Comparison of ENCODE assay signal across 11 cellular contexts in the genomic region with DNA sequence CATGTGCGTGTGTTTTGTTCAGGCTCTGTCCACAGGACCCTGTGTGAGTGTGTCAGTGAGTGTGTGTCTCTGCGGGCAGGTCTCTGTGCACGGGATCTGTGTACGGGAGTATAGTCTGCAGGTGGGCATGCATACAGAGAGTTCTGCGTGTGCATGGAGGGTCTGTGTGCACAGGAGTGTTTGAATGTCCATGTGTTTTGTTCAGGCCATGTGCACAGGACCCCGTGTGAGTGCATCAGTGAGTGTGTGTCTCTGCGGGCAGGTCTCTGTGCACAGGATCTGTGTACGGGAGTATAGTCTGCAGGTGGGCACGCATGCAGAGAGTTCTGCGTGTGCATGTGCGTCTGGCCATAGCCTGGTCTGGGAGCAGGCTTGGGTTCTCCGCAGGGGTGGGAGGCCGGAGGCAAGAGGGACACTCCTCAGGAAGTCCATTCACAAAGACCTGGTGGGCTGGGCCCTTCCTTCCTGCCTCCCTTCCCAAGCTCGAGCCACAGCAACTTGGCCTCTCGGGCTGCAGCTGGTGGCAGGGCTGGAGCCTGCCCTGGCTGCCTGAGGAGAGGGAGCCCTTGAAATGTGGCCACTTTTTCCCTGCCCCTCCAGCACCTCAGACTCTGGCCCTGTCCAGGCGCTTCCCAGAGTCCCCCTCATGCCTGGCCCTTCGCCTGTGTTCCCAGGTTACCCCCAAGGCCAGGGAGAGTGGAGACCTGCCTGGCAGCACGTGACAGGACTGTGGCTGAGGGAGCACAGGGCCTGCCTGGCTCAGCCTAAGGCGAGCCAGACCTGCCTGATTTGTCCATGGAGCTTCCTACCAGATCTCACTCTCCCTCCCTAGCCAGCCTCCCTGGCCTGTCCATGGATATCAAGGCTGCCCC. TPM values are rescaled to one million over a fixed set of nuclear protein-coding genes. Genes with fewer than 3 reads are reported as not detected.
A peak's percentile ranks its signal among the peaks of the same experiment; 100 is the strongest.
DNase-seq lines count a peak whose midpoint lies in the region; ATAC-seq and TF ChIP-seq lines count a peak whose summit lies in the region.
"Had no signal": no experiment of that assay in that cellular context is flagged by ENCODE, and none has a peak within 500 bp of the region (broad histone marks: within the 10 kb centered on the region; RNA-seq: fewer than 3 reads in every experiment).

No MANE protein-coding gene starts in this region.

- no peaks in the 10 kb centered on the region for H3K27me3 ChIP-seq in right cardiac atrium (ENCODE audit: control insufficient read depth, insufficient read depth)
- H3K27me3 ChIP-seq in subcutaneous abdominal adipose tissue (ENCODE audit: control insufficient read depth in 5 of 5, insufficient read depth in 4 of 5, low read length in 5 of 5): no peaks in the 10 kb centered on the region
- H3K27me3 ChIP-seq in CD4-positive, alpha-beta T cell (ENCODE audit: control insufficient read depth, insufficient read depth, low read length): no peaks in the 10 kb centered on the region
- H3K27me3 ChIP-seq: dorsolateral prefrontal cortex had no signal

- peaks cover 0 to 28% (median 27%) of the 10 kb centered on the region in 5 donors for H3K36me3 ChIP-seq in subcutaneous abdominal adipose tissue (ENCODE audit: control insufficient read depth in 5 of 5, insufficient read depth in 5 of 5, low read length in 5 of 5)

- POLR2A ChIA-PET in HEK293T (lab: Yijun Ruan, JAX): interaction anchor here (2.1 kb wide), 1 partner anchor 28 kb away, joined by 8 read pairs; a partner anchor contains a TSS
- POLR2A ChIA-PET in CD4-positive, alpha-beta T cell (lab: Charles Lee): no interaction called here

- ATAC-seq in right cardiac atrium: peak; percentile 83 to 93
- ATAC-seq in CD4-positive, alpha-beta T cell (ENCODE audit: poor library complexity): no peak

- H3K4me1 Mint-ChIP-seq in chondrocyte (ENCODE audit: low read depth): no peaks in the 10 kb centered on the region
- peaks cover 1% of the 10 kb centered on the region for H3K4me1 Mint-ChIP-seq in T-helper 2 cell treated with Interferon-gamma antibody and Interleukin-4, amounts not matched to agents 5 μg/mL and 100 μg/mL, for 36 hours (ENCODE audit: low read depth)
- H3K4me1 Mint-ChIP-seq in CD4-positive, alpha-beta T cell (ENCODE audit: low read depth): peaks cover 3% of the 10 kb centered on the region

- H3K9ac ChIP-seq in subcutaneous abdominal adipose tissue (ENCODE audit: low read length in 5 of 5): peak overlapping the region in 1 of 5 donors; percentile 61

- no peaks in the 10 kb centered on the region for H3K36me3 Mint-ChIP-seq in chondrocyte (ENCODE audit: low read depth)
- H3K36me3 Mint-ChIP-seq in T-helper 2 cell treated with Interferon-gamma antibody and Interleukin-4, amounts not matched to agents 5 μg/mL and 100 μg/mL, for 36 hours (ENCODE audit: low read depth): no peaks in the 10 kb centered on the region
- H3K36me3 Mint-ChIP-seq in CD4-positive, alpha-beta T cell (ENCODE audit: low read depth): no peaks in the 10 kb centered on the region

- peak; percentile 67 for DNase-seq in chondrocyte (ENCODE audit: low spot score)
- DNase-seq in right cardiac atrium: peak; percentile 72 to 82 (median 79)
- DNase-seq in T-helper 2 cell treated with Interferon-gamma antibody and Interleukin-4, amounts not matched to agents 5 μg/mL and 100 μg/mL, for 36 hours (ENCODE audit: low spot score): no peak
- DNase-seq in HEK293T (ENCODE audit: extremely low spot score): no peak
- DNase-seq in CD4-positive, alpha-beta T cell: no peak
- DNase-seq: dorsolateral prefrontal cortex; occipital lobe; stimulated activated CD4-positive, alpha-beta T cell treated with anti-CD3 and anti-CD28 coated beads, Interleukin-2, amount 100 ng/mL, for 48 hours had no signal

- no peak for TF ChIP-seq CTCF in chondrocyte (IDR thresholded peaks at IDR 0.05)
- TF ChIP-seq CTCF in CD4-positive, alpha-beta T cell (IDR thresholded peaks at IDR 0.05): no peak

- H3K9me3 Mint-ChIP-seq in chondrocyte (ENCODE audit: low read depth): no peaks in the 10 kb centered on the region
- H3K9me3 Mint-ChIP-seq in T-helper 2 cell treated with Interferon-gamma antibody and Interleukin-4, amounts not matched to agents 5 μg/mL and 100 μg/mL, for 36 hours: no peaks in the 10 kb centered on the region
- H3K9me3 Mint-ChIP-seq in CD4-positive, alpha-beta T cell: no peaks in the 10 kb centered on the region

- WGBS in right cardiac atrium: 64% methylated on average over 19 of the region's 19 CpGs

- CTCF ChIA-PET in HEK293T (lab: Yijun Ruan, JAX): no interaction called here
- CTCF ChIA-PET in CD4-positive, alpha-beta T cell (lab: Charles Lee): no interaction called here

- H3K27ac ChIP-seq in right cardiac atrium (ENCODE audit: low read length): peak overlapping the region; percentile 7
- H3K27ac ChIP-seq in subcutaneous abdominal adipose tissue (ENCODE audit: low read depth, low read length): peak overlapping the region; percentile 55
- H3K27ac ChIP-seq in CD4-positive, alpha-beta T cell (ENCODE audit: low read depth, low read length): no peak overlapping the region

- intact Hi-C loops in right cardiac atrium (cut with DNase I): no loop called here
- intact Hi-C loops in CD4-positive, alpha-beta T cell (cut with DNase I, micrococcal nuclease): no loop called here

- H3K27me3 Mint-ChIP-seq in chondrocyte (ENCODE audit: low read depth): peaks cover 1% of the 10 kb centered on the region
- H3K27me3 Mint-ChIP-seq in T-helper 2 cell treated with Interferon-gamma antibody and Interleukin-4, amounts not matched to agents 5 μg/mL and 100 μg/mL, for 36 hours (ENCODE audit: low read depth): peaks cover 14% of the 10 kb centered on the region
- H3K27me3 Mint-ChIP-seq in CD4-positive, alpha-beta T cell: peaks cover 7% of the 10 kb centered on the region

- H3K4me1 ChIP-seq in right cardiac atrium (ENCODE audit: control insufficient read depth, insufficient read depth, low read length) (no peaks in the 10 kb centered on the region), subcutaneous abdominal adipose tissue (ENCODE audit: control insufficient read depth in 5 of 5, insufficient read depth in 5 of 5, low read length in 5 of 5) (peaks cover 9 to 70% (median 37%) of the 10 kb centered on the region in 5 donors)

- no peak overlapping the region for H3K4me3 ChIP-seq in right cardiac atrium (ENCODE audit: low read length)
- peak overlapping the region in 2 of 5 donors; percentile 7 to 30 for H3K4me3 ChIP-seq in subcutaneous abdominal adipose tissue (ENCODE audit: low read depth in 1 of 5, low read length in 5 of 5)
- H3K4me3 ChIP-seq: dorsolateral prefrontal cortex had no signal

- no peaks in the 10 kb centered on the region for H3K9me3 ChIP-seq in right cardiac atrium (ENCODE audit: control insufficient read depth, low read length)
- H3K9me3 ChIP-seq in subcutaneous abdominal adipose tissue (ENCODE audit: control insufficient read depth in 5 of 5, low read length in 5 of 5): no peaks in the 10 kb centered on the region
- no peaks in the 10 kb centered on the region for H3K9me3 ChIP-seq in CD4-positive, alpha-beta T cell (ENCODE audit: control insufficient read depth, low read length)

- H3K27ac Mint-ChIP-seq in chondrocyte (ENCODE audit: unreplicated experiment): no peak overlapping the region
- no peak overlapping the region for H3K27ac Mint-ChIP-seq in T-helper 2 cell treated with Interferon-gamma antibody and Interleukin-4, amounts not matched to agents 5 μg/mL and 100 μg/mL, for 36 hours
- no peak overlapping the region for H3K27ac Mint-ChIP-seq in CD4-positive, alpha-beta T cell

- no peak overlapping the region for H3K4me3 Mint-ChIP-seq in chondrocyte (ENCODE audit: unreplicated experiment)
- H3K4me3 Mint-ChIP-seq in T-helper 2 cell treated with Interferon-gamma antibody and Interleukin-4, amounts not matched to agents 5 μg/mL and 100 μg/mL, for 36 hours: no peak overlapping the region
- no peak overlapping the region for H3K4me3 Mint-ChIP-seq in CD4-positive, alpha-beta T cell

TF ChIP-seq in HEK293T, 16 proteins besides CTCF, POLR2A, EP300 and RAD21:
- TF ChIP-seq ELF4 (IDR thresholded peaks at IDR 0.05): no peak
- TF ChIP-seq CTBP1 (IDR thresholded peaks at IDR 0.05; ENCODE audit: borderline replicate concordance): no peak
- no peak for TF ChIP-seq FOXK2 (IDR thresholded peaks at IDR 0.05)
- TF ChIP-seq NFRKB (IDR thresholded peaks at IDR 0.05): no peak
- no peak for TF ChIP-seq LEF1 (IDR thresholded peaks at IDR 0.05; ENCODE audit: borderline replicate concordance)
- TF ChIP-seq HDGF (IDR thresholded peaks at IDR 0.05; ENCODE audit: borderline replicate concordance): no peak
TF ChIP-seq in HEK293T: peak in this region for 0.

RNA-seq across cellular contexts. Expression of a gene that starts 6.8 kb away (rescaled TPM):
- total RNA-seq in chondrocyte (0.10 to 0.26 TPM in 2 of 3 replicates, not detected in the other), right cardiac atrium (10 to 100 TPM in 1 of 4 donors, 1 to 10 TPM in 3; 6.1 to 13.0 (median 7.1) TPM)
- polyA plus RNA-seq in right cardiac atrium: 8.9 TPM
- under 1 TPM in 1 of 2 experiments, not detected in 1; 0.08 TPM for total RNA-seq in CD4-positive, alpha-beta T cell

RNA-seq across cellular contexts. Expression of a gene that starts 26.9 kb away (rescaled TPM):
- 0.08 TPM in 1 of 3 replicates, not detected in the others for total RNA-seq in chondrocyte
- total RNA-seq in right cardiac atrium: 10 to 100 TPM in 1 of 4 donors, 1 to 10 TPM in 3; 6.7 to 12.3 (median 8.8) TPM
- polyA plus RNA-seq in right cardiac atrium: 4.2 TPM
- under 1 TPM; 0.08 to 0.11 TPM for total RNA-seq in CD4-positive, alpha-beta T cell
- total RNA-seq: glomerular endothelial cell had no signal

RNA-seq across cellular contexts. Expression of a gene that starts 28.3 kb away (rescaled TPM):
- total RNA-seq in chondrocyte: 23.5 to 30.4 TPM (median 26.7 TPM) in 3 replicates
- total RNA-seq in right cardiac atrium: 10 to 100 TPM; 11.7 to 13.7 (median 12.1) TPM
- 12.6 TPM for polyA plus RNA-seq in right cardiac atrium
- 10 to 100 TPM; 11.2 to 11.6 TPM for total RNA-seq in CD4-positive, alpha-beta T cell

RNA-seq across cellular contexts. Expression of a gene that starts 42.0 kb away (rescaled TPM):
- total RNA-seq in chondrocyte (0.12 to 0.60 TPM in 2 of 3 replicates, not detected in the other), right cardiac atrium (under 1 TPM in 1 of 4 donors, not detected in 3; 0.50 TPM)
- polyA plus RNA-seq in right cardiac atrium: 0.07 TPM
- not detected for total RNA-seq in CD4-positive, alpha-beta T cell
- total RNA-seq: glomerular endothelial cell, liver had no signal
- polyA plus RNA-seq: liver had no signal

RNA-seq across cellular contexts. Expression of a gene that starts 47.2 kb away (rescaled TPM):
- 91.1 to 94.9 TPM (median 92.1 TPM) in 3 replicates for total RNA-seq in chondrocyte
- total RNA-seq in right cardiac atrium: 10 to 100 TPM; 63.9 to 92.7 (median 72.1) TPM
- polyA plus RNA-seq in right cardiac atrium: 67.4 TPM
- total RNA-seq in CD4-positive, alpha-beta T cell: 10 to 100 TPM; 25.1 to 25.3 TPM

Comparison
In these comparisons a context has a peak if more than half of its experiments do, and no peak if none do; other contexts are left out.
1. DNase-seq: peak in chondrocyte (single experiment) and right cardiac atrium (3 of 3); none in T-helper 2 cell treated with Interferon-gamma antibody and Interleukin-4, amounts not matched to agents 5 μg/mL and 100 μg/mL, for 36 hours (single experiment), HEK293T (single experiment) and CD4-positive, alpha-beta T cell (0 of 10).